In genomic region chr15:101534376-101534970, GRCh38 we compare ENCODE assay signal across 19 cellular contexts. TPM values are rescaled to one million over a fixed set of nuclear protein-coding genes. Genes with fewer than 3 reads are reported as not detected.
DNase-seq lines count a peak whose midpoint lies in the region; ATAC-seq and TF ChIP-seq lines count a peak whose summit lies in the region.
"Had no signal": no experiment of that assay in that cellular context is flagged by ENCODE, and none has a peak within 500 bp of the region (broad histone marks: within the 10 kb centered on the region; RNA-seq: fewer than 3 reads in every experiment).

No MANE protein-coding gene starts in this region.

- H3K4ac ChIP-seq in H9 (ENCODE audit: low read depth, low read length) (no peak overlapping the region), mesenchymal stem cell (ENCODE audit: low read depth in 1 of 2, low read length in 2 of 2) (no peak overlapping the region)

- whole genome bisulfite sequencing in H9 (ENCODE audit: extremely low coverage, insufficient read length, low lambda C conversion rate), result no CpG with 5 or more reads among the region's 21 CpGs
- 91% methylated on average over 21 of the region's 21 CpGs for WGBS in mesenchymal stem cell

- H3K14ac ChIP-seq in H9 (ENCODE audit: insufficient read depth, low read length) (no peak overlapping the region), mesenchymal stem cell (ENCODE audit: low read length in 2 of 2) (no peak overlapping the region)

- H3K27me3 ChIP-seq in H9 (ENCODE audit: insufficient read depth, low read length) (no peaks in the 10 kb centered on the region), mesenchymal stem cell (ENCODE audit: control insufficient read depth in 1 of 2, insufficient read depth in 1 of 2, low read length in 2 of 2) (peaks cover 16 to 36% of the 10 kb centered on the region in 2 experiments)

- peaks cover 6% of the 10 kb centered on the region for H3K27me3 Mint-ChIP-seq in H9 (ENCODE audit: low read depth)
- H3K27me3 Mint-ChIP-seq in central memory CD8-positive, alpha-beta T cell, result peaks cover 35% of the 10 kb centered on the region
- H3K27me3 Mint-ChIP-seq in progenitor cell of endocrine pancreas, result peaks cover 18% of the 10 kb centered on the region

- H3K18ac ChIP-seq in H9 (ENCODE audit: insufficient read length, low read depth, low read length) (no peak overlapping the region), mesenchymal stem cell (ENCODE audit: low read depth in 1 of 2, low read length in 2 of 2) (no peak overlapping the region)

- H3K79me2 ChIP-seq in H9 (ENCODE audit: insufficient read depth, low read length), result no peaks in the 10 kb centered on the region

- H3K27ac ChIP-seq in H9 (ENCODE audit: insufficient read length, low read depth, low read length) (no peak overlapping the region), mesenchymal stem cell (ENCODE audit: low read length, poor library complexity, severe bottlenecking) (no peak overlapping the region)
- H3K27ac ChIP-seq: KMS-11 had no signal

- H3K9ac ChIP-seq in H9 (ENCODE audit: extremely low read depth, insufficient read length, low read length), result no peak overlapping the region
- H3K9ac ChIP-seq in mesenchymal stem cell (ENCODE audit: low read length), result no peak overlapping the region
- H3K9ac ChIP-seq: KMS-11 had no signal

- H3T11ph ChIP-seq in H9 (ENCODE audit: low read length), result no peak overlapping the region

- TF ChIP-seq CTCF in H9 (conservative IDR thresholded peaks at IDR 0.05) (no peak), progenitor cell of endocrine pancreas (IDR thresholded peaks at IDR 0.05; ENCODE audit: unreplicated experiment) (no peak)

- H3K9me3 Mint-ChIP-seq in H9, result no peaks in the 10 kb centered on the region
- H3K9me3 Mint-ChIP-seq in central memory CD8-positive, alpha-beta T cell, result no peaks in the 10 kb centered on the region
- no peaks in the 10 kb centered on the region for H3K9me3 Mint-ChIP-seq in progenitor cell of endocrine pancreas (ENCODE audit: low read depth)
- H3K9me3 Mint-ChIP-seq: CD8-positive, alpha-beta memory T cell had no signal

- H3K4me2 ChIP-seq in H9 (ENCODE audit: insufficient read depth, insufficient read length, low read length), result no peak overlapping the region
- no peak overlapping the region for H3K4me2 ChIP-seq in mesenchymal stem cell (ENCODE audit: low read length, poor library complexity, severe bottlenecking)
- H3K4me2 ChIP-seq: KMS-11 had no signal

- H3K4me3 ChIP-seq in mesenchymal stem cell (ENCODE audit: insufficient read depth in 1 of 2, low read depth in 1 of 2, low read length in 2 of 2), result no peak overlapping the region

- H2BK5ac ChIP-seq in H9 (ENCODE audit: insufficient read length, low read length) (no peak overlapping the region), mesenchymal stem cell (ENCODE audit: low read depth, low read length, poor library complexity, severe bottlenecking) (no peak overlapping the region)

- H3K79me1 ChIP-seq in H9 (ENCODE audit: insufficient read depth, low read depth, low read length, poor library complexity, severe bottlenecking) (no peaks in the 10 kb centered on the region), mesenchymal stem cell (replicated peaks; ENCODE audit: low read length, poor library complexity, severe bottlenecking) (no peaks in the 10 kb centered on the region)

- H3K36me3 ChIP-seq in mesenchymal stem cell (ENCODE audit: control insufficient read depth in 1 of 2, insufficient read depth in 2 of 2, low read depth in 1 of 2, low read length in 2 of 2), result no peaks in the 10 kb centered on the region

- no peaks in the 10 kb centered on the region for H3K23me2 ChIP-seq in H9 (ENCODE audit: insufficient read length, low read depth, low read length, poor library complexity, severe bottlenecking)

- H3K4me1 ChIP-seq in H9 (ENCODE audit: insufficient read depth, low read length) (no peaks in the 10 kb centered on the region), mesenchymal stem cell (ENCODE audit: control insufficient read depth, insufficient read depth, low read depth, low read length) (peaks cover 6% of the 10 kb centered on the region)

- H2BK20ac ChIP-seq in H9 (ENCODE audit: low read depth, low read length, poor library complexity, severe bottlenecking), result no peak overlapping the region

- H4K20me1 ChIP-seq in H9 (ENCODE audit: control insufficient read depth, insufficient read depth, insufficient read length), result no peaks in the 10 kb centered on the region

- H3K36me3 Mint-ChIP-seq in H9 (ENCODE audit: insufficient read depth in 1 of 3, low read depth in 3 of 3) (no peaks in the 10 kb centered on the region; a peak in 1 of 7 replicates), progenitor cell of endocrine pancreas (ENCODE audit: insufficient read depth) (no peaks in the 10 kb centered on the region)
- peaks cover 1% of the 10 kb centered on the region for H3K36me3 Mint-ChIP-seq in central memory CD8-positive, alpha-beta T cell (ENCODE audit: insufficient read depth)
- H3K36me3 Mint-ChIP-seq: CD8-positive, alpha-beta memory T cell had no signal

- H3K23ac ChIP-seq in H9 (ENCODE audit: insufficient read length, low read depth, low read length), result no peak overlapping the region
- no peak overlapping the region for H3K23ac ChIP-seq in mesenchymal stem cell (ENCODE audit: low read length in 2 of 2)

- ATAC-seq in central memory CD8-positive, alpha-beta T cell (replicated peaks; ENCODE audit: extremely low read depth, poor library complexity, severe bottlenecking), result no peak
- ATAC-seq in HG03460 (IDR thresholded peaks at IDR 0.05; ENCODE audit: unreplicated experiment), result no peak

- H2BK12ac ChIP-seq in H9 (ENCODE audit: insufficient read length, low read depth, low read length) (no peak overlapping the region), mesenchymal stem cell (ENCODE audit: low read length in 2 of 2) (no peak overlapping the region)

- H2BK120ac ChIP-seq in H9 (ENCODE audit: low read depth, low read length, poor library complexity, severe bottlenecking) (no peak overlapping the region), mesenchymal stem cell (ENCODE audit: low read depth, low read length) (no peak overlapping the region)

- no peak overlapping the region for H4K5ac ChIP-seq in H9 (ENCODE audit: insufficient read length, low read depth, low read length)

- H4K8ac ChIP-seq in H9 (replicated peaks; ENCODE audit: insufficient read length, low read depth, low read length), result no peak overlapping the region
- H4K8ac ChIP-seq in mesenchymal stem cell (ENCODE audit: low read length), result no peak overlapping the region

- no peak overlapping the region for H3K56ac ChIP-seq in H9 (ENCODE audit: insufficient read length, low read depth, low read length)

- H2AFZ ChIP-seq in H9 (ENCODE audit: low read length), result no peak overlapping the region
- no peak overlapping the region for H2AFZ ChIP-seq in mesenchymal stem cell (ENCODE audit: low read depth, low read length)

- H2BK15ac ChIP-seq in H9 (ENCODE audit: low read depth, low read length) (no peak overlapping the region), mesenchymal stem cell (ENCODE audit: low read depth, poor library complexity, severe bottlenecking) (no peak overlapping the region)

- no peak overlapping the region for H3K4me3 Mint-ChIP-seq in H9
- no peak overlapping the region for H3K4me3 Mint-ChIP-seq in central memory CD8-positive, alpha-beta T cell
- no peak overlapping the region for H3K4me3 Mint-ChIP-seq in progenitor cell of endocrine pancreas (ENCODE audit: low read depth)
- H3K4me3 Mint-ChIP-seq: CD8-positive, alpha-beta memory T cell had no signal

- peak overlapping the region in 1 of 3 experiments; percentile 20; a peak in 1 of 7 replicates for H3K27ac Mint-ChIP-seq in H9
- no peak overlapping the region for H3K27ac Mint-ChIP-seq in central memory CD8-positive, alpha-beta T cell (ENCODE audit: low read depth)
- peak overlapping the region; percentile 62 for H3K27ac Mint-ChIP-seq in progenitor cell of endocrine pancreas

- H3K9me3 ChIP-seq in H9 (ENCODE audit: control insufficient read depth, low read depth, low read length) (no peaks in the 10 kb centered on the region), mesenchymal stem cell (ENCODE audit: control insufficient read depth, low read length) (peaks cover 4% of the 10 kb centered on the region)

- H4K91ac ChIP-seq in H9 (ENCODE audit: insufficient read length, low read depth, low read length) (no peak overlapping the region), mesenchymal stem cell (ENCODE audit: low read length) (peak overlapping the region; percentile 34)

- intact Hi-C loops in cardiac septum (cut with DNase I), result no loop called here

- 0 out of 4 replicates have a peak, but pooled peaks cover 0 to 4% of the 10 kb centered on the region in 2 experiments for H3K4me1 Mint-ChIP-seq in H9
- no peaks in the 10 kb centered on the region for H3K4me1 Mint-ChIP-seq in central memory CD8-positive, alpha-beta T cell
- peaks cover 10% of the 10 kb centered on the region for H3K4me1 Mint-ChIP-seq in progenitor cell of endocrine pancreas (ENCODE audit: low read depth)
- H3K4me1 Mint-ChIP-seq: CD8-positive, alpha-beta memory T cell had no signal

- H2AK5ac ChIP-seq in H9 (ENCODE audit: insufficient read length, low read length) (no peak overlapping the region), mesenchymal stem cell (ENCODE audit: low read length, severe bottlenecking) (no peak overlapping the region)

- DNase-seq in H9 (peak; percentile 20), mesenchymal stem cell (no peak), progenitor cell of endocrine pancreas (ENCODE audit: low spot score, unreplicated experiment) (no peak), NCI-H2029 (lab: John Stamatoyannopoulos, UW) (no peak), cardiac septum (ENCODE audit: low spot score) (no peak)
- peak; percentile 1 to 5 for DNase-seq in central memory CD8-positive, alpha-beta T cell (ENCODE audit: low spot score in 2 of 2)
- DNase-seq: ACHN; C1 segment of cervical spinal cord; CD8-positive, alpha-beta memory T cell; NCI-H1417; NCI-H187; NCI-H226; NCI-H524; NCI-H82; OCI-M1; Right ventricle myocardium superior had no signal

RNA-seq across cellular contexts. Expression of gene PCSK6, which starts 45.0 kb away (rescaled TPM):
- 3.4 and 4.0 TPM in 2 replicates for total RNA-seq in H9 (2021)
- 49.7 TPM for polyA plus RNA-seq in mesenchymal stem cell (2013, experiment 1 of 2)
- 51.6 TPM for polyA plus RNA-seq in mesenchymal stem cell (2013, experiment 2 of 2)
- total RNA-seq in progenitor cell of endocrine pancreas, result 1.8 and 3.6 TPM in 2 replicates
- total RNA-seq in cardiac septum, result 10.6 TPM
- total RNA-seq: M059J had no signal

Comparison
In these comparisons a context has a peak if more than half of its experiments do, and no peak if none do; other contexts are left out.
1. DNase-seq: peak in H9 (single experiment) and central memory CD8-positive, alpha-beta T cell (2 of 2); none in mesenchymal stem cell (single experiment), progenitor cell of endocrine pancreas (single experiment), NCI-H2029 (single experiment) and cardiac septum (single experiment).